In genomic region chr15:74869726-74870407, GRCh38 we compare ENCODE assay signal across 8 cellular contexts. TPM values are rescaled to one million over a fixed set of nuclear protein-coding genes. Genes with fewer than 3 reads are reported as not detected.
DNase-seq lines count a peak whose midpoint lies in the region; ATAC-seq, FAIRE-seq and TF ChIP-seq lines count a peak whose summit lies in the region.

No MANE protein-coding gene starts in this region.

- FAIRE-seq in keratinocyte (lab: Jason Lieb, UNC), result no peak

- H3K9ac ChIP-seq in keratinocyte (ENCODE audit: control insufficient read depth, extremely low read depth, insufficient read depth, low read length) (no peak overlapping the region), subcutaneous abdominal adipose tissue (ENCODE audit: low read length in 5 of 5) (peak overlapping the region in 4 of 5 donors; percentile 9 to 49 (median 20))

- H3K79me2 ChIP-seq in DOHH2 (ENCODE audit: control insufficient read depth, low read length) (peaks cover 77% of the 10 kb centered on the region), keratinocyte (ENCODE audit: control insufficient read depth, insufficient read depth, low read length) (peaks cover 53% of the 10 kb centered on the region)

- H3K27me3 ChIP-seq in DOHH2 (ENCODE audit: control insufficient read depth, low read length), result no peaks in the 10 kb centered on the region
- H3K27me3 ChIP-seq in adrenal gland, result no peaks in the 10 kb centered on the region
- H3K27me3 ChIP-seq in keratinocyte (ENCODE audit: control insufficient read depth, extremely low read depth, insufficient read depth, low read length), result no peaks in the 10 kb centered on the region
- H3K27me3 ChIP-seq in subcutaneous abdominal adipose tissue (ENCODE audit: control insufficient read depth in 5 of 5, insufficient read depth in 4 of 5, low read length in 5 of 5), result no peaks in the 10 kb centered on the region

- dilution Hi-C loops in keratinocyte (cut with MboI; ENCODE audit: extremely low pct_ligation_motif_present, low sequenced_read_pairs), result no loop called here

- WGBS in adrenal gland, 4 donors, result 36 to 52% (median 50%) methylated on average over 6 of the region's 6 CpGs

- peak overlapping the region; percentile 50 for H3K4me3 ChIP-seq in DOHH2 (ENCODE audit: low read length)
- peak overlapping the region in 1 of 4 donors; percentile 22 for H3K4me3 ChIP-seq in adrenal gland
- peak overlapping the region in 1 of 3 experiments; percentile 19 for H3K4me3 ChIP-seq in keratinocyte (ENCODE audit: control insufficient read depth in 2 of 3, extremely low read depth in 1 of 3, insufficient read depth in 2 of 3, low read depth in 1 of 3, low read length in 3 of 3)
- H3K4me3 ChIP-seq in subcutaneous abdominal adipose tissue (ENCODE audit: low read depth in 1 of 5, low read length in 5 of 5), result peak overlapping the region in 3 of 5 donors; percentile 12 to 52 (median 51)

- H3F3A ChIP-seq in DOHH2 (ENCODE audit: control insufficient read depth, insufficient read depth), result peaks cover 12% of the 10 kb centered on the region; the same call in 1 of the 2 replicates

- peaks cover 4% of the 10 kb centered on the region for H3K9me1 ChIP-seq in keratinocyte (ENCODE audit: control insufficient read depth, extremely low read depth, insufficient read depth, low read length)

- peaks cover 58% of the 10 kb centered on the region for H3K4me1 ChIP-seq in DOHH2 (ENCODE audit: control insufficient read depth, low read length)
- peaks cover 46 to 68% of the 10 kb centered on the region in 2 donors for H3K4me1 ChIP-seq in adrenal gland (replicated peaks in 1 of 2)
- peaks cover 64% of the 10 kb centered on the region for H3K4me1 ChIP-seq in keratinocyte (ENCODE audit: control insufficient read depth, extremely low read depth, insufficient read depth, low read length)
- H3K4me1 ChIP-seq in subcutaneous abdominal adipose tissue (ENCODE audit: control insufficient read depth in 5 of 5, insufficient read depth in 5 of 5, low read length in 5 of 5), result peaks cover 12 to 80% (median 67%) of the 10 kb centered on the region in 5 donors

- H3K4me2 ChIP-seq in DOHH2 (ENCODE audit: low read length) (peak overlapping the region; percentile 72), keratinocyte (ENCODE audit: control insufficient read depth, extremely low read depth, insufficient read depth, low read depth, low read length) (peak overlapping the region; percentile 68)

- H3K9me3 ChIP-seq in DOHH2 (ENCODE audit: control insufficient read depth, insufficient read depth, low read length), result peaks cover 6% of the 10 kb centered on the region; the same call in 1 of the 2 replicates
- H3K9me3 ChIP-seq in adrenal gland (replicated peaks in 1 of 3), result no peaks in the 10 kb centered on the region
- no peaks in the 10 kb centered on the region for H3K9me3 ChIP-seq in keratinocyte (ENCODE audit: control insufficient read depth, low read depth, low read length)
- H3K9me3 ChIP-seq in subcutaneous abdominal adipose tissue (ENCODE audit: control insufficient read depth in 5 of 5, low read length in 5 of 5), result no peaks in the 10 kb centered on the region

- ATAC-seq in GM19468 (IDR thresholded peaks at IDR 0.05; ENCODE audit: extremely low read depth, unreplicated experiment), result peak; percentile 38

- DNase-seq in LHCN-M2 (ENCODE audit: low read depth) (peak; percentile 37), adrenal gland (peak; percentile 45 to 85 (median 70)), keratinocyte (ENCODE audit: low read depth, low spot score) (no peak), NCI-H774 (lab: John Stamatoyannopoulos, UW) (no peak), NCI-H526 (lab: John Stamatoyannopoulos, UW) (no peak)

- H3K9me2 ChIP-seq in DOHH2 (replicated peaks; ENCODE audit: control insufficient read depth, low read length), result no peaks in the 10 kb centered on the region

- intact Hi-C loops in adrenal gland (cut with DNase I), result no loop called here

- peaks cover 26% of the 10 kb centered on the region for H4K20me1 ChIP-seq in DOHH2 (ENCODE audit: control insufficient read depth, insufficient read depth, low read depth, low read length)
- H4K20me1 ChIP-seq in keratinocyte (ENCODE audit: control insufficient read depth, extremely low read depth, insufficient read depth, low read length), result peaks cover 13% of the 10 kb centered on the region

- TF ChIP-seq CTCF in DOHH2 (IDR thresholded peaks at IDR 0.05; ENCODE audit: low read depth, low read length, poor library complexity, severe bottlenecking), result no peak
- TF ChIP-seq CTCF in adrenal gland (IDR thresholded peaks at IDR 0.05), result no peak
- TF ChIP-seq CTCF in keratinocyte (optimal IDR thresholded peaks at IDR 0.05 in 1 of 3, IDR thresholded peaks at IDR 0.05 in 1 of 3, conservative IDR thresholded peaks at IDR 0.05 in 1 of 3; ENCODE audit: extremely low read depth in 1 of 3, insufficient read depth in 2 of 3, low read length in 3 of 3), result no peak

- H3K36me3 ChIP-seq in DOHH2 (ENCODE audit: control insufficient read depth, low read length) (peaks cover 42% of the 10 kb centered on the region), adrenal gland (replicated peaks in 1 of 2) (peaks cover 0 to 5% of the 10 kb centered on the region in 2 donors), keratinocyte (ENCODE audit: control insufficient read depth in 2 of 2, extremely low read depth in 1 of 2, insufficient read depth in 2 of 2, low read length in 2 of 2) (peaks cover 0 to 3% of the 10 kb centered on the region in 2 experiments), subcutaneous abdominal adipose tissue (ENCODE audit: control insufficient read depth in 5 of 5, insufficient read depth in 5 of 5, low read length in 5 of 5) (peaks cover 0 to 7% (median 0%) of the 10 kb centered on the region in 5 donors)

- peak overlapping the region; percentile 52 for H3K27ac ChIP-seq in DOHH2 (ENCODE audit: low read depth, low read length)
- peak overlapping the region; percentile 56 to 98 (median 73) for H3K27ac ChIP-seq in adrenal gland
- no peak overlapping the region for H3K27ac ChIP-seq in keratinocyte (ENCODE audit: control insufficient read depth, insufficient read depth, low read length)
- H3K27ac ChIP-seq in subcutaneous abdominal adipose tissue (ENCODE audit: low read depth, low read length), result peak overlapping the region; percentile 51

- peak in 1 of 2 donors; percentile 35 for TF ChIP-seq POLR2A in adrenal gland (IDR thresholded peaks at IDR 0.05)

- no peak overlapping the region for H2AFZ ChIP-seq in keratinocyte (ENCODE audit: control insufficient read depth, low read length)

RNA-seq across cellular contexts. Expression of gene SCAMP2, which starts 3.3 kb away (rescaled TPM):
- total RNA-seq in LHCN-M2 (2014; rRNA removed), result 29.2 and 40.0 TPM in 2 replicates
- polyA plus RNA-seq in LHCN-M2 (2012), result 64.6 TPM
- total RNA-seq in adrenal gland, result 100 to 1,000 TPM in 5 of 8 donors, 10 to 100 TPM in 3; 79.1 to 185 (median 104) TPM
- 100 to 1,000 TPM in 1 of 3 donors, 10 to 100 TPM in 2; 45.0 to 109 (median 61.9) TPM for polyA plus RNA-seq in adrenal gland
- 72.8 to 114 TPM (median 83.5 TPM) in 3 replicates for polyA plus RNA-seq in keratinocyte
- 14.4 TPM for polyA plus RNA-seq in keratinocyte (2011; ENCODE audit: low read depth)
- 78.6 and 111 TPM in 2 replicates for polyA plus RNA-seq in keratinocyte (2011; cell fraction: cytosol; rRNA removed)
- 132 and 147 TPM in 2 replicates for polyA plus RNA-seq in keratinocyte (2011; cell fraction: nucleus; rRNA removed)
- 58.0 and 72.4 TPM in 2 replicates for polyA plus RNA-seq in keratinocyte (2012; ENCODE audit: low replicate concordance)
- polyA minus RNA-seq in keratinocyte, result 147 to 181 TPM (median 180 TPM) in 3 replicates
- 136 TPM for polyA minus RNA-seq in keratinocyte (2011; cell fraction: cytosol; rRNA and poly(A)+ RNA removed)
- polyA minus RNA-seq in keratinocyte (2011; cell fraction: nucleus; rRNA and poly(A)+ RNA removed), result 79.8 and 97.4 TPM in 2 replicates

RNA-seq across cellular contexts. Expression of gene MPI, which starts 20.0 kb away (rescaled TPM):
- total RNA-seq in LHCN-M2 (2014; rRNA removed), result 110 and 122 TPM in 2 replicates
- polyA plus RNA-seq in LHCN-M2 (2012), result 66.7 TPM
- total RNA-seq in adrenal gland, result 100 to 1,000 TPM in 5 of 8 donors, 10 to 100 TPM in 3; 68.7 to 218 (median 125) TPM
- 100 to 1,000 TPM in 1 of 3 donors, 10 to 100 TPM in 2; 26.2 to 123 (median 37.9) TPM for polyA plus RNA-seq in adrenal gland
- 35.5 to 58.6 TPM (median 39.2 TPM) in 3 replicates for polyA plus RNA-seq in keratinocyte
- polyA plus RNA-seq in keratinocyte (2011; ENCODE audit: low read depth), result 4.1 TPM
- polyA plus RNA-seq in keratinocyte (2011; cell fraction: cytosol; rRNA removed), result 39.8 and 41.8 TPM in 2 replicates
- polyA plus RNA-seq in keratinocyte (2011; cell fraction: nucleus; rRNA removed), result 45.6 and 50.0 TPM in 2 replicates
- polyA plus RNA-seq in keratinocyte (2012; ENCODE audit: low replicate concordance), result 13.8 and 34.6 TPM in 2 replicates
- 48.7 to 52.8 TPM (median 52.3 TPM) in 3 replicates for polyA minus RNA-seq in keratinocyte
- 34.7 TPM for polyA minus RNA-seq in keratinocyte (2011; cell fraction: cytosol; rRNA and poly(A)+ RNA removed)
- 17.0 and 24.9 TPM in 2 replicates for polyA minus RNA-seq in keratinocyte (2011; cell fraction: nucleus; rRNA and poly(A)+ RNA removed)

RNA-seq across cellular contexts. Expression of gene ULK3, which starts 26.9 kb away (rescaled TPM):
- total RNA-seq in LHCN-M2 (2014; rRNA removed), result 31.5 and 36.4 TPM in 2 replicates
- 13.8 TPM for polyA plus RNA-seq in LHCN-M2 (2012)
- 10 to 100 TPM; 30.1 to 83.6 (median 52.5) TPM for total RNA-seq in adrenal gland
- polyA plus RNA-seq in adrenal gland, result 100 to 1,000 TPM in 2 of 3 donors, 10 to 100 TPM in 1; 21.7 to 126 (median 124) TPM
- 12.0 to 26.4 TPM (median 16.5 TPM) in 3 replicates for polyA plus RNA-seq in keratinocyte
- 30.4 TPM for polyA plus RNA-seq in keratinocyte (2011; ENCODE audit: low read depth)
- 12.2 and 14.8 TPM in 2 replicates for polyA plus RNA-seq in keratinocyte (2011; cell fraction: cytosol; rRNA removed)
- polyA plus RNA-seq in keratinocyte (2011; cell fraction: nucleus; rRNA removed), result 84.1 and 86.4 TPM in 2 replicates
- polyA plus RNA-seq in keratinocyte (2012; ENCODE audit: low replicate concordance), result 17.7 and 48.6 TPM in 2 replicates
- 8.8 to 21.0 TPM (median 19.1 TPM) in 3 replicates for polyA minus RNA-seq in keratinocyte
- 10.6 TPM for polyA minus RNA-seq in keratinocyte (2011; cell fraction: cytosol; rRNA and poly(A)+ RNA removed)
- 10.8 and 11.5 TPM in 2 replicates for polyA minus RNA-seq in keratinocyte (2011; cell fraction: nucleus; rRNA and poly(A)+ RNA removed)

RNA-seq across cellular contexts. Expression of gene FAM219B, which starts 36.8 kb away (rescaled TPM):
- total RNA-seq in LHCN-M2 (2014; rRNA removed) (45.0 and 51.8 TPM in 2 replicates), adrenal gland (100 to 1,000 TPM in 1 of 8 donors, 10 to 100 TPM in 7; 44.0 to 111 (median 78.0) TPM)
- polyA plus RNA-seq in LHCN-M2 (2012), result 22.8 TPM
- polyA plus RNA-seq in adrenal gland (10 to 100 TPM; 45.0 to 54.5 (median 51.4) TPM), keratinocyte (32.1 to 73.4 TPM (median 45.4 TPM) in 3 replicates)
- 29.9 TPM for polyA plus RNA-seq in keratinocyte (2011; ENCODE audit: low read depth)
- 33.0 and 44.9 TPM in 2 replicates for polyA plus RNA-seq in keratinocyte (2011; cell fraction: cytosol; rRNA removed)
- 239 and 288 TPM in 2 replicates for polyA plus RNA-seq in keratinocyte (2011; cell fraction: nucleus; rRNA removed)
- 23.7 and 53.6 TPM in 2 replicates for polyA plus RNA-seq in keratinocyte (2012; ENCODE audit: low replicate concordance)
- 29.7 to 43.8 TPM (median 31.1 TPM) in 3 replicates for polyA minus RNA-seq in keratinocyte
- polyA minus RNA-seq in keratinocyte (2011; cell fraction: cytosol; rRNA and poly(A)+ RNA removed), result 25.7 TPM
- polyA minus RNA-seq in keratinocyte (2011; cell fraction: nucleus; rRNA and poly(A)+ RNA removed), result 27.1 and 28.5 TPM in 2 replicates

RNA-seq across cellular contexts. Expression of gene CPLX3, which starts 43.4 kb away (rescaled TPM):
- total RNA-seq in LHCN-M2 (2014; rRNA removed), result not detected in 2 replicates
- polyA plus RNA-seq in LHCN-M2 (2012), result not detected
- 1 to 10 TPM in 2 of 8 donors, under 1 TPM in 4, not detected in 2; 0.51 to 3.6 (median 0.75) TPM for total RNA-seq in adrenal gland
- polyA plus RNA-seq in adrenal gland, result 10 to 100 TPM in 2 of 3 donors, 1 to 10 TPM in 1; 1.1 to 24.1 (median 24.0) TPM
- polyA plus RNA-seq in keratinocyte, result 0.03 TPM in 1 of 3 replicates, not detected in the others
- not detected for polyA plus RNA-seq in keratinocyte (2011; ENCODE audit: low read depth)
- polyA plus RNA-seq in keratinocyte (2011; cell fraction: cytosol; rRNA removed), result not detected in 2 replicates
- polyA plus RNA-seq in keratinocyte (2011; cell fraction: nucleus; rRNA removed), result 0.13 and 0.27 TPM in 2 replicates
- polyA plus RNA-seq in keratinocyte (2012; ENCODE audit: low replicate concordance), result 0.18 TPM in 1 of 2 replicates, not detected in the other
- polyA minus RNA-seq in keratinocyte, result not detected in 3 replicates
- polyA minus RNA-seq in keratinocyte (2011; cell fraction: cytosol; rRNA and poly(A)+ RNA removed), result not detected
- polyA minus RNA-seq in keratinocyte (2011; cell fraction: nucleus; rRNA and poly(A)+ RNA removed), result not detected in 2 replicates

Comparison
In these comparisons a context has a peak if more than half of its experiments do, and no peak if none do; other contexts are left out.
1. DNase-seq: peak in LHCN-M2 (single experiment) and adrenal gland (7 of 7); none in keratinocyte (single experiment), NCI-H774 (single experiment) and NCI-H526 (0 of 2).